30 cellular contexts compared by ENCODE assay signal in the genomic region with DNA sequence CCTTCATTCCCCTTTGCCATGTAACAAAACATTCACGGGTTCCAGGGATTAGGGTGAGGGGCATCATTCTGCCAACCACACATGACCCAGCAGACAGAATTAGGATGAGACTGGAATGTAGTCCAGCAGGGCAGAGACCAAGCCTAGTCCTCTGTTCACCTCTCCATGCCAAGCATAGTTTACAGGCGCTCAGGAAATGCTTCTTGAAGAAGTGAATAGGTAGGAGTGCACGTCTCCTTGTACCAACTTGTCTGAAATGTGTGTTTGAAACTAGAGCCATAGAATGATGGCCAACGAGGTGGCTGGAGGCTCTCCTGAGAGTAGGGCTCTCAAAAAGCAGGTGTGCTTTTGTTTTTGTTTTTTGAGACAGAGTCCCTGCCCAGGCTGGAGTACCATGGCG.
"Had no signal": no experiment of that assay in that cellular context is flagged by ENCODE, and none has a peak within 500 bp of the region (broad histone marks: within the 10 kb centered on the region; RNA-seq: fewer than 3 reads in every experiment).

No MANE protein-coding gene starts in this region.

- H3K27ac ChIP-seq: brain microvascular endothelial cell, cardiac muscle cell, colonic mucosa had no signal

- FAIRE-seq: astrocyte, frontal cortex had no signal

- H3K4me3 ChIP-seq: cardiac muscle cell, colonic mucosa had no signal

- H3K36me3 ChIP-seq: colonic mucosa had no signal

- DNase-seq: activated CD4-positive, alpha-beta memory T cell treated with anti-CD3 and anti-CD28 coated beads for 36 hours; activated CD4-positive, alpha-beta T cell treated with anti-CD3 and anti-CD28 coated beads for 36 hours; activated CD4-positive, alpha-beta T cell treated with anti-CD3 and anti-CD28 coated beads, Interleukin-2, amount 10 ng/mL, durations not matched to agents 24 days and 14 days; activated CD4-positive, CD25-positive, alpha-beta regulatory T cell; activated CD4-positive, CD25-positive, alpha-beta regulatory T cell treated with anti-CD3 and anti-CD28 coated beads, Interleukin-2, amount 50 U/mL, for 72 hours; activated CD8-positive, alpha-beta memory T cell treated with anti-CD3 and anti-CD28 coated beads, Interleukin-2, amount 10 ng/mL, durations not matched to agents 7 days and 5 days; activated CD8-positive, alpha-beta memory T cell treated with anti-CD3 and anti-CD28 coated beads, Interleukin-2, amount 50 U/mL, for 4 hours; activated CD8-positive, alpha-beta T cell treated with anti-CD3 and anti-CD28 coated beads, Interleukin-2, amount 10 ng/mL, durations not matched to agents 7 days and 5 days; activated effector memory CD4-positive, alpha-beta T cell treated with Interleukin-2 at 50 U/mL for 16 hours; activated gamma-delta T cell treated with Interleukin-2 at 50 U/mL for 16 hours; activated naive CD4-positive, alpha-beta T cell treated with anti-CD3 and anti-CD28 coated beads, Interleukin-2, amount 50 U/mL, for 16 hours; activated naive CD4-positive, alpha-beta T cell treated with Interleukin-2 at 50 U/mL for 16 hours; activated T-cell treated with anti-CD3 and anti-CD28 coated beads, Interleukin-2, amount 50 U/mL, for 1 hour; activated T-cell treated with anti-CD3 and anti-CD28 coated beads, Interleukin-2, amount 50 U/mL, for 72 hours; amniotic stem cell; anterior cingulate cortex; brain microvascular endothelial cell; central memory CD4-positive, alpha-beta T cell; cerebellar nuclear complex; colonic mucosa; effector memory CD4-positive, alpha-beta T cell; endodermal cell; foreskin fibroblast; head of caudate nucleus; hippocampal formation; T-helper 2 cell had no signal

- H3K9me3 ChIP-seq: colonic mucosa had no signal

- H3K27me3 ChIP-seq: brain microvascular endothelial cell, cardiac muscle cell, colonic mucosa had no signal

- ATAC-seq: activated CD4-positive, alpha-beta T cell treated with anti-CD3 and anti-CD28 coated beads for 36 hours; activated CD8-positive, alpha-beta memory T cell treated with anti-CD3 and anti-CD28 coated beads, Interleukin-2, amount 10 ng/mL, durations not matched to agents 7 days and 5 days; activated CD8-positive, alpha-beta T cell treated with anti-CD3 and anti-CD28 coated beads, Interleukin-2, amount 10 ng/mL, durations not matched to agents 7 days and 5 days; activated T-cell treated with anti-CD3 and anti-CD28 coated beads, Interleukin-2, amount 50 U/mL, for 72 hours; esophagus mucosa had no signal

- H3K4me1 ChIP-seq: colonic mucosa had no signal
